ENCODE assay signal across 15 cellular contexts in the genomic region with DNA sequence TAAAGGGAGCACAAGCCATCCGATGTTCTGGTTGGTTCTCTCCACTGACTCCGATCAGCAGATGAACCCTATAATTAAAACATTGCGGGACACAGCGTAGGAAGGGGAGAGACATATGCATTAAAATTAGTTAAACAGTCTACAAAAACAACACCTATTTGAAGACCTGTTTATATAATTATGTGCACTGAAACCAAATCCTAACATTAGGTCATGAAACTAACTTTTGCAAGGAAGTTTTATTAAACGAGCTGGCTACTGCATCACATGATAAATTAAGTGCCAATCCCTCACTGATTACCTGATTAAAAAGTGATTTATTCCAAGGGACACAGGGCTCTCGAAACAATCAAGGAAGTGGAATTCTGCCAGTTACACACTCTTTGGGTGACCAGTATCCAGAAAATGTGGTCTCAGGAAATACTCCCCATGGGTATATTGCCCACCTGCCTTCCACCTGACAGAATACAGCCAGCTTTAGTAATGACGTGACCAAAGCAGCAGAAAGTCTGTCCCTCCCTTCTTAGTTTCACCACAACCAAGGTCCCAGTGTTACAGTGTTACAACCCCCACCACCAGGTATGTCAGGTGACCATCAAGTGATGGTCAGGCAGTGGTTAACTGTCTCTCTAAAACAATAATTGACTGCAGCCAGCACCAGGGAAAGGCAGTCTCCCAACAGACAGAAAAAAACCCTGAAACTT.
DNase-seq lines count a peak whose midpoint lies in the region; ATAC-seq lines count a peak whose summit lies in the region.
"Had no signal": no experiment of that assay in that cellular context is flagged by ENCODE, and none has a peak within 500 bp of the region (broad histone marks: within the 10 kb centered on the region; RNA-seq: fewer than 3 reads in every experiment).

No MANE protein-coding gene starts in this region.

- H3K27me3 Mint-ChIP-seq in activated CD8-positive, alpha-beta memory T cell treated with anti-CD3 and anti-CD28 coated beads, Interleukin-2, amount 10 ng/mL, durations not matched to agents 7 days and 5 days = no peaks in the 10 kb centered on the region
- H3K27me3 Mint-ChIP-seq in activated T-helper 17 cell treated with anti-CD3 and anti-CD28 coated beads, Interleukin-2, amount 50 U/mL, for 72 hours = no peaks in the 10 kb centered on the region
- H3K27me3 Mint-ChIP-seq in immature natural killer cell (ENCODE audit: low read depth in 3 of 3) = peaks cover 0 to 3% (median 2%) of the 10 kb centered on the region in 3 donors
- no peaks in the 10 kb centered on the region for H3K27me3 Mint-ChIP-seq in stimulated activated naive B cell treated with anti-CD40 and anti-IgM and Interleukin-4, amounts not matched to agents 10 μg/mL and 1 μg/mL and 100 μg/mL, for 72 hours

- H3K4me1 Mint-ChIP-seq in activated CD8-positive, alpha-beta memory T cell treated with anti-CD3 and anti-CD28 coated beads, Interleukin-2, amount 10 ng/mL, durations not matched to agents 7 days and 5 days = peaks cover 46% of the 10 kb centered on the region
- H3K4me1 Mint-ChIP-seq in activated T-helper 17 cell treated with anti-CD3 and anti-CD28 coated beads, Interleukin-2, amount 50 U/mL, for 72 hours = peaks cover 12% of the 10 kb centered on the region
- H3K4me1 Mint-ChIP-seq in immature natural killer cell = peaks cover 46 to 75% of the 10 kb centered on the region in 2 donors
- peaks cover 26 to 66% of the 10 kb centered on the region in 2 donors for H3K4me1 Mint-ChIP-seq in stimulated activated naive B cell treated with anti-CD40 and anti-IgM and Interleukin-4, amounts not matched to agents 10 μg/mL and 1 μg/mL and 100 μg/mL, for 72 hours

- DNase-seq in activated CD8-positive, alpha-beta memory T cell treated with anti-CD3 and anti-CD28 coated beads, Interleukin-2, amount 10 ng/mL, durations not matched to agents 7 days and 5 days = no peak
- no peak for DNase-seq in activated CD8-positive, alpha-beta memory T cell treated with anti-CD3 and anti-CD28 coated beads for 24 hours
- DNase-seq in immature natural killer cell = no peak
- DNase-seq in stimulated activated naive B cell treated with anti-CD40 and anti-IgM and Interleukin-4, amounts not matched to agents 10 μg/mL and 1 μg/mL and 100 μg/mL, for 72 hours = no peak
- DNase-seq in NCI-H526 (lab: John Stamatoyannopoulos, UW) = no peak
- no peak for DNase-seq in stimulated activated CD4-positive, alpha-beta T cell treated with anti-CD3 and anti-CD28 coated beads, Interleukin-4, amount 100 ng/mL, for 1 hour
- DNase-seq: ACHN; activated CD8-positive, alpha-beta memory T cell treated with anti-CD3 and anti-CD28 coated beads, Interleukin-2, amount 50 U/mL, for 4 hours; amniotic stem cell; NCI-H1092; NCI-H524 treated with DMSO at 0.1 percent for 48 hours; upper lobe of left lung had no signal

- ATAC-seq in activated CD8-positive, alpha-beta memory T cell treated with anti-CD3 and anti-CD28 coated beads, Interleukin-2, amount 10 ng/mL, durations not matched to agents 7 days and 5 days = no peak
- ATAC-seq in activated T-helper 17 cell treated with anti-CD3 and anti-CD28 coated beads, Interleukin-2, amount 50 U/mL, for 72 hours (replicated peaks) = no peak
- peak in 1 of 2 donors; percentile 7 for ATAC-seq in stimulated activated naive B cell treated with anti-CD40 and anti-IgM and Interleukin-4, amounts not matched to agents 10 μg/mL and 1 μg/mL and 100 μg/mL, for 72 hours (replicated peaks)
- ATAC-seq in HG03469 (IDR thresholded peaks at IDR 0.05; ENCODE audit: unreplicated experiment) = no peak
- ATAC-seq: Right ventricle myocardium inferior had no signal

- H3K36me3 Mint-ChIP-seq in activated CD8-positive, alpha-beta memory T cell treated with anti-CD3 and anti-CD28 coated beads, Interleukin-2, amount 10 ng/mL, durations not matched to agents 7 days and 5 days = peaks cover 20% of the 10 kb centered on the region
- peaks cover 15% of the 10 kb centered on the region for H3K36me3 Mint-ChIP-seq in activated T-helper 17 cell treated with anti-CD3 and anti-CD28 coated beads, Interleukin-2, amount 50 U/mL, for 72 hours (ENCODE audit: low read depth)
- H3K36me3 Mint-ChIP-seq in immature natural killer cell = peaks cover 4 to 18% (median 9%) of the 10 kb centered on the region in 3 donors
- H3K36me3 Mint-ChIP-seq in stimulated activated naive B cell treated with anti-CD40 and anti-IgM and Interleukin-4, amounts not matched to agents 10 μg/mL and 1 μg/mL and 100 μg/mL, for 72 hours = peaks cover 28 to 41% of the 10 kb centered on the region in 2 donors

- CTCF ChIA-PET in activated CD8-positive, alpha-beta memory T cell treated with anti-CD3 and anti-CD28 coated beads, Interleukin-2, amount 10 ng/mL, durations not matched to agents 7 days and 5 days (lab: Charles Lee) = interaction anchor here (0.8 to 2.3 kb wide), 6 partner anchors 12 to 303 kb away, joined by 3 to 12 read pairs (median 4); partner anchors contain the start of gene DAPK2

- H3K27ac Mint-ChIP-seq in activated CD8-positive, alpha-beta memory T cell treated with anti-CD3 and anti-CD28 coated beads, Interleukin-2, amount 10 ng/mL, durations not matched to agents 7 days and 5 days = peak overlapping the region; percentile 63
- H3K27ac Mint-ChIP-seq in activated T-helper 17 cell treated with anti-CD3 and anti-CD28 coated beads, Interleukin-2, amount 50 U/mL, for 72 hours = peak overlapping the region; percentile 0
- H3K27ac Mint-ChIP-seq in immature natural killer cell = peak overlapping the region; percentile 50 to 90 (median 72)
- peak overlapping the region; percentile 47 for H3K27ac Mint-ChIP-seq in stimulated activated naive B cell treated with anti-CD40 and anti-IgM and Interleukin-4, amounts not matched to agents 10 μg/mL and 1 μg/mL and 100 μg/mL, for 72 hours

- no peaks in the 10 kb centered on the region for H3K9me3 Mint-ChIP-seq in activated CD8-positive, alpha-beta memory T cell treated with anti-CD3 and anti-CD28 coated beads, Interleukin-2, amount 10 ng/mL, durations not matched to agents 7 days and 5 days (ENCODE audit: low read depth)
- no peaks in the 10 kb centered on the region for H3K9me3 Mint-ChIP-seq in activated T-helper 17 cell treated with anti-CD3 and anti-CD28 coated beads, Interleukin-2, amount 50 U/mL, for 72 hours
- H3K9me3 Mint-ChIP-seq in immature natural killer cell = no peaks in the 10 kb centered on the region
- no peaks in the 10 kb centered on the region for H3K9me3 Mint-ChIP-seq in stimulated activated naive B cell treated with anti-CD40 and anti-IgM and Interleukin-4, amounts not matched to agents 10 μg/mL and 1 μg/mL and 100 μg/mL, for 72 hours

- no peak overlapping the region for H3K4me3 Mint-ChIP-seq in activated CD8-positive, alpha-beta memory T cell treated with anti-CD3 and anti-CD28 coated beads, Interleukin-2, amount 10 ng/mL, durations not matched to agents 7 days and 5 days
- H3K4me3 Mint-ChIP-seq in activated T-helper 17 cell treated with anti-CD3 and anti-CD28 coated beads, Interleukin-2, amount 50 U/mL, for 72 hours = no peak overlapping the region
- peak overlapping the region in 4 of 5 donors; percentile 35 to 76 (median 55) for H3K4me3 Mint-ChIP-seq in immature natural killer cell
- H3K4me3 Mint-ChIP-seq in stimulated activated naive B cell treated with anti-CD40 and anti-IgM and Interleukin-4, amounts not matched to agents 10 μg/mL and 1 μg/mL and 100 μg/mL, for 72 hours = no peak overlapping the region

Comparison
In these comparisons a context has a peak if more than half of its experiments do, and no peak if none do; other contexts are left out.
1. H3K27ac Mint-ChIP-seq: peak in every context shown above with its lines; median percentile 72 in immature natural killer cell; 63 in activated CD8-positive, alpha-beta memory T cell treated with anti-CD3 and anti-CD28 coated beads, Interleukin-2, amount 10 ng/mL, durations not matched to agents 7 days and 5 days; 47 in stimulated activated naive B cell treated with anti-CD40 and anti-IgM and Interleukin-4, amounts not matched to agents 10 μg/mL and 1 μg/mL and 100 μg/mL, for 72 hours; 0 in activated T-helper 17 cell treated with anti-CD3 and anti-CD28 coated beads, Interleukin-2, amount 50 U/mL, for 72 hours.
2. H3K4me3 Mint-ChIP-seq: peak in immature natural killer cell (4 of 5); none in activated CD8-positive, alpha-beta memory T cell treated with anti-CD3 and anti-CD28 coated beads, Interleukin-2, amount 10 ng/mL, durations not matched to agents 7 days and 5 days (single experiment), activated T-helper 17 cell treated with anti-CD3 and anti-CD28 coated beads, Interleukin-2, amount 50 U/mL, for 72 hours (single experiment) and stimulated activated naive B cell treated with anti-CD40 and anti-IgM and Interleukin-4, amounts not matched to agents 10 μg/mL and 1 μg/mL and 100 μg/mL, for 72 hours (0 of 2).